In genomic region chr15:64247906-64248541, GRCh38 we compare ENCODE assay signal across 8 cellular contexts.
DNase-seq lines count a peak whose midpoint lies in the region; ATAC-seq lines count a peak whose summit lies in the region.

No MANE protein-coding gene starts in this region.

- H2AFZ ChIP-seq in GM23248 = no peak overlapping the region

- peak overlapping the region; percentile 66 for H3K4me2 ChIP-seq in GM23248 (ENCODE audit: unreplicated experiment)

- no peaks in the 10 kb centered on the region for H3K27me3 Mint-ChIP-seq in activated CD8-positive, alpha-beta memory T cell treated with anti-CD3 and anti-CD28 coated beads, Interleukin-2, amount 10 ng/mL, durations not matched to agents 7 days and 5 days

- in situ Hi-C loops in GM23248 (cut with MboI) = no loop called here

- no peaks in the 10 kb centered on the region for H3K9me3 ChIP-seq in GM23248 (ENCODE audit: low read depth)

- CTCF ChIA-PET in activated CD8-positive, alpha-beta memory T cell treated with anti-CD3 and anti-CD28 coated beads, Interleukin-2, amount 10 ng/mL, durations not matched to agents 7 days and 5 days (lab: Charles Lee) = interaction anchor here (1.0 to 1.3 kb wide), 2 partner anchors 10 to 12 kb away, joined by 3 read pairs; no protein-coding TSS in a partner anchor

- H3K36me3 Mint-ChIP-seq in activated CD8-positive, alpha-beta memory T cell treated with anti-CD3 and anti-CD28 coated beads, Interleukin-2, amount 10 ng/mL, durations not matched to agents 7 days and 5 days = peaks cover 23% of the 10 kb centered on the region

- no peaks in the 10 kb centered on the region for H3K27me3 ChIP-seq in GM23248 (replicated peaks; ENCODE audit: insufficient read depth)

- no peaks in the 10 kb centered on the region for H3K36me3 ChIP-seq in GM23248 (ENCODE audit: low read depth)

- peaks cover 50% of the 10 kb centered on the region for H3F3A ChIP-seq in GM23248 (ENCODE audit: insufficient read depth)

- H3K4me1 Mint-ChIP-seq in activated CD8-positive, alpha-beta memory T cell treated with anti-CD3 and anti-CD28 coated beads, Interleukin-2, amount 10 ng/mL, durations not matched to agents 7 days and 5 days = peaks cover 59% of the 10 kb centered on the region

- peak; percentile 62 for ATAC-seq in activated CD8-positive, alpha-beta memory T cell treated with anti-CD3 and anti-CD28 coated beads, Interleukin-2, amount 10 ng/mL, durations not matched to agents 7 days and 5 days
- ATAC-seq in esophagus mucosa = peak; percentile 71

- peaks cover 46% of the 10 kb centered on the region for H3K4me1 ChIP-seq in GM23248 (ENCODE audit: insufficient read depth)

- DNase-seq in activated CD8-positive, alpha-beta memory T cell treated with anti-CD3 and anti-CD28 coated beads, Interleukin-2, amount 10 ng/mL, durations not matched to agents 7 days and 5 days = peak; percentile 70
- no peak for DNase-seq in activated CD8-positive, alpha-beta memory T cell treated with anti-CD3 and anti-CD28 coated beads, Interleukin-2, amount 50 U/mL, for 4 hours
- peak; percentile 93 for DNase-seq in GM23248
- DNase-seq in Kasumi-1 (lab: John Stamatoyannopoulos, UW) = peak; percentile 16 to 26
- peak; percentile 96 for DNase-seq in SW480 (ENCODE audit: low spot score)
- peak; percentile 81 for DNase-seq in non-pigmented ciliary epithelial cell (ENCODE audit: low read depth)
- no peak for DNase-seq in cerebellar cortex (ENCODE audit: low spot score)

- H3K79me2 ChIP-seq in GM23248 (ENCODE audit: insufficient read depth) = peaks cover 61% of the 10 kb centered on the region

- 5% methylated on average over 2 of the region's 2 CpGs for WGBS in GM23248 (ENCODE audit: low coverage in 1 of 2, low lambda C conversion rate in 2 of 2, missing lambda C conversion rate in 2 of 2), 2 experiments

- no peak overlapping the region for H3K4me3 Mint-ChIP-seq in activated CD8-positive, alpha-beta memory T cell treated with anti-CD3 and anti-CD28 coated beads, Interleukin-2, amount 10 ng/mL, durations not matched to agents 7 days and 5 days

- peak overlapping the region; percentile 57 for H3K9ac ChIP-seq in GM23248

- no peak overlapping the region for H3K4me3 ChIP-seq in GM23248

- no peaks in the 10 kb centered on the region for H3K9me3 Mint-ChIP-seq in activated CD8-positive, alpha-beta memory T cell treated with anti-CD3 and anti-CD28 coated beads, Interleukin-2, amount 10 ng/mL, durations not matched to agents 7 days and 5 days (ENCODE audit: low read depth)

- peak overlapping the region; percentile 66 for H3K27ac Mint-ChIP-seq in activated CD8-positive, alpha-beta memory T cell treated with anti-CD3 and anti-CD28 coated beads, Interleukin-2, amount 10 ng/mL, durations not matched to agents 7 days and 5 days

- H4K20me1 ChIP-seq in GM23248 (ENCODE audit: insufficient read depth) = no peaks in the 10 kb centered on the region

- H3K27ac ChIP-seq in GM23248 = peak overlapping the region; percentile 90

- H3K9me2 ChIP-seq in GM23248 (ENCODE audit: insufficient read depth) = no peaks in the 10 kb centered on the region

Comparison
In these comparisons a context has a peak if more than half of its experiments do, and no peak if none do; other contexts are left out.
1. DNase-seq: peak in activated CD8-positive, alpha-beta memory T cell treated with anti-CD3 and anti-CD28 coated beads, Interleukin-2, amount 10 ng/mL, durations not matched to agents 7 days and 5 days (single experiment), GM23248 (single experiment), Kasumi-1 (2 of 2), SW480 (single experiment) and non-pigmented ciliary epithelial cell (single experiment); none in activated CD8-positive, alpha-beta memory T cell treated with anti-CD3 and anti-CD28 coated beads, Interleukin-2, amount 50 U/mL, for 4 hours (single experiment) and cerebellar cortex (single experiment).